ENCODE assay signal across 14 cellular contexts in genomic region chr19:16385821-16386220, GRCh38.
"Had no signal": no experiment of that assay in that cellular context is flagged by ENCODE, and none has a peak within 500 bp of the region (broad histone marks: within the 10 kb centered on the region; RNA-seq: fewer than 3 reads in every experiment).

No MANE protein-coding gene starts in this region.

- H3K4me2 ChIP-seq: smooth muscle cell had no signal

- H3K4me3 ChIP-seq: body of pancreas, coronary artery, left lung, smooth muscle cell, thoracic aorta had no signal

- H3K9me3 ChIP-seq: body of pancreas, thoracic aorta had no signal

- H3K27ac Mint-ChIP-seq: stimulated activated effector memory CD8-positive, alpha-beta T cell treated with anti-CD3 and anti-CD28 coated beads, Interleukin-12 subunit alpha, Interleukin-12 subunit beta, amount 100 ng/mL, for 72 hours had no signal

- H3K27me3 ChIP-seq: body of pancreas, foreskin keratinocyte, left lung had no signal

- DNase-seq: activated CD4-positive, alpha-beta T cell treated with anti-CD3 and anti-CD28 coated beads for 1 hour; activated CD4-positive, alpha-beta T cell treated with anti-CD3 and anti-CD28 coated beads, Interleukin-2, amount 50 U/mL, for 4 hours; foreskin keratinocyte; glutamatergic neuron; mammary epithelial cell; stimulated activated CD4-positive, alpha-beta T cell treated with anti-CD3 and anti-CD28 coated beads, Interleukin-4, amount 100 ng/mL, for 24 hours had no signal

- H2AFZ ChIP-seq: parathyroid adenoma had no signal

- H3K4me3 Mint-ChIP-seq: stimulated activated effector memory CD8-positive, alpha-beta T cell treated with anti-CD3 and anti-CD28 coated beads, Interleukin-12 subunit alpha, Interleukin-12 subunit beta, amount 100 ng/mL, for 72 hours had no signal

- H3K27ac ChIP-seq: body of pancreas, coronary artery, foreskin keratinocyte, left lung, parathyroid adenoma, thoracic aorta had no signal

- H3K4me1 ChIP-seq: body of pancreas, foreskin keratinocyte had no signal

- H3K9ac ChIP-seq: parathyroid adenoma had no signal

- FAIRE-seq: keratinocyte had no signal
